In genomic region chr4:7289619-7290018, GRCh38 we compare ENCODE assay signal across 24 cellular contexts.
"Had no signal": no experiment of that assay in that cellular context is flagged by ENCODE, and none has a peak within 500 bp of the region (broad histone marks: within the 10 kb centered on the region; RNA-seq: fewer than 3 reads in every experiment).

No MANE protein-coding gene starts in this region.

- H3K27me3 ChIP-seq: SJSA1 had no signal

- H3K4me1 ChIP-seq: SJSA1 had no signal

- H3K4me1 Mint-ChIP-seq: activated naive CD4-positive, alpha-beta T cell treated with anti-CD3 and anti-CD28 coated beads, Interleukin-2, amount 50 U/mL, for 24 hours had no signal

- ATAC-seq: activated CD4-positive, CD25-positive, alpha-beta regulatory T cell treated with anti-CD3 and anti-CD28 coated beads, Interleukin-2, amount 50 U/mL, for 24 hours; activated CD8-positive, alpha-beta T cell treated with anti-CD3 and anti-CD28 coated beads for 36 hours; Panc1; SK-N-SH treated with all-trans-retinoic acid at 6 μM for 48 hours had no signal

- H3K9me3 Mint-ChIP-seq: activated CD8-positive, alpha-beta T cell treated with anti-CD3 and anti-CD28 coated beads for 36 hours; activated naive CD4-positive, alpha-beta T cell treated with anti-CD3 and anti-CD28 coated beads, Interleukin-2, amount 50 U/mL, for 24 hours; activated T-helper 1 cell treated with anti-CD3 and anti-CD28 coated beads, Interleukin-12 subunit alpha, Interleukin-12 subunit beta, Interleukin-2, Interleukin-4 antibody, amounts not matched to agents 30 ng/mL and 10 ng/mL and 1 ng/mL, durations not matched to agents 14 hours and 24 hours and 36 hours; T-helper 1 cell treated with Interleukin-12 subunit alpha and Interleukin-12 subunit beta and Interleukin-4 antibody, amounts not matched to agents 30 μg/mL and 1 μg/mL, for 36 hours had no signal

- H3K36me3 Mint-ChIP-seq: activated naive CD4-positive, alpha-beta T cell treated with anti-CD3 and anti-CD28 coated beads, Interleukin-2, amount 50 U/mL, for 24 hours had no signal

- H3K27ac Mint-ChIP-seq: activated CD8-positive, alpha-beta T cell treated with anti-CD3 and anti-CD28 coated beads for 36 hours; activated naive CD4-positive, alpha-beta T cell treated with anti-CD3 and anti-CD28 coated beads, Interleukin-2, amount 50 U/mL, for 24 hours; activated T-helper 1 cell treated with anti-CD3 and anti-CD28 coated beads, Interleukin-12 subunit alpha, Interleukin-12 subunit beta, Interleukin-2, Interleukin-4 antibody, amounts not matched to agents 30 ng/mL and 10 ng/mL and 1 ng/mL, durations not matched to agents 14 hours and 24 hours and 36 hours; T-helper 1 cell treated with Interleukin-12 subunit alpha and Interleukin-12 subunit beta and Interleukin-4 antibody, amounts not matched to agents 30 μg/mL and 1 μg/mL, for 36 hours had no signal

- H3K27me3 Mint-ChIP-seq: activated CD8-positive, alpha-beta T cell treated with anti-CD3 and anti-CD28 coated beads for 36 hours had no signal

- H3K36me3 ChIP-seq: SJSA1 had no signal

- H3K4me3 Mint-ChIP-seq: activated CD8-positive, alpha-beta T cell treated with anti-CD3 and anti-CD28 coated beads for 36 hours; activated naive CD4-positive, alpha-beta T cell treated with anti-CD3 and anti-CD28 coated beads, Interleukin-2, amount 50 U/mL, for 24 hours; activated T-helper 1 cell treated with anti-CD3 and anti-CD28 coated beads, Interleukin-12 subunit alpha, Interleukin-12 subunit beta, Interleukin-2, Interleukin-4 antibody, amounts not matched to agents 30 ng/mL and 10 ng/mL and 1 ng/mL, durations not matched to agents 14 hours and 24 hours and 36 hours; T-helper 1 cell treated with Interleukin-12 subunit alpha and Interleukin-12 subunit beta and Interleukin-4 antibody, amounts not matched to agents 30 μg/mL and 1 μg/mL, for 36 hours had no signal

- DNase-seq: activated CD4-positive, alpha-beta T cell treated with anti-CD3 and anti-CD28 coated beads for 4 hours; activated CD8-positive, alpha-beta memory T cell treated with anti-CD3 and anti-CD28 coated beads, Interleukin-2, amount 50 U/mL, for 48 hours; activated CD8-positive, alpha-beta T cell treated with anti-CD3 and anti-CD28 coated beads for 36 hours; activated effector memory CD4-positive, alpha-beta T cell treated with Interleukin-2 at 50 U/mL for 16 hours; activated naive CD4-positive, alpha-beta T cell; activated T-cell treated with anti-CD3 and anti-CD28 coated beads, Interleukin-2, amount 50 U/mL, for 1 hour; aorta; central memory CD4-positive, alpha-beta T cell; MM.1S; NCI-H1105; NCI-H1694; NCI-H2029; NCI-H446; NK-92 treated with Interleukin-12 subunit alpha and Interleukin-12 subunit beta, amount 100 ng/mL, for 24 hours; OCI-M1; SHP77 had no signal

- H3K4me3 ChIP-seq: SJSA1 had no signal

- H3K9me3 ChIP-seq: SJSA1 had no signal

- H3K27ac ChIP-seq: RWPE1, SJSA1 had no signal
